13 cellular contexts compared by ENCODE assay signal in the genomic region with DNA sequence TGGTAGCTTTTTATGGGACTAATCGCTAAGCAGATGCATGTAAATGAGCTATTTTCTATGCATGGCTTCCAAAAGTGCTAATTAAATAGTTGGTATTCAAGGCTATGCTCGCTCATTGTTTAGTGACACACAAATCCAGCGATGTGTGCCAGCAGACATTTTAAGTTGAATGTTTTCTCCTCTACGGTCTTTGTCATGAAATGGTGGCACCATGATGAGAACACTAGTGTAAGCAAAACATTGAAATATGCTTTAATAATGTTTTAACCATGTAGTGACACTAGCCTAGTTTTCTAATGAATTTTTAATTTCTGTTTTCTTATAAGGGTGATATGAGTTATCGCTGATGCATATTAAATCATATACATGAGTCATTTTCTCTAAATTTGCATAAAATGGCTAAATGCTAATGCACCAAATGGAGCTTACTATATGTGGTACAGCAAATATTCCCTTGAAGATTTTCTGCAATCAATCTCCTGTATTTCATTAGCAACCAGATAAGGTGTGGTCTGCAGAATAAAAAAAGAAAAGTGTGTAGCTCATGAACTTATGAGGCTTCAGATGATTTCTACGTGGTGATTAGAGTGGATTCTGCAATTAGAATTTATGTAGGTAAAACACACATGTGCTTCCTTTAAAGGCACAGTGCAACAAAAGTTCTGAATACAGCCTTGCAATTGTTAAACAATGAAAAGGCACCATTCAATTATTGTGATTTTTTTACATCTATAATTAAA.
"Had no signal": no experiment of that assay in that cellular context is flagged by ENCODE, and none has a peak within 500 bp of the region (broad histone marks: within the 10 kb centered on the region; RNA-seq: fewer than 3 reads in every experiment).

No MANE protein-coding gene starts in this region.

- H3K4me2 ChIP-seq: neural progenitor cell had no signal

- DNase-seq: activated CD4-positive, alpha-beta T cell treated with anti-CD3 and anti-CD28 coated beads, Interleukin-2, amount 50 U/mL, for 1 hour; activated naive CD4-positive, alpha-beta T cell; aorta; effector CD4-positive, alpha-beta T cell; foreskin fibroblast; ovary; sigmoid colon; spleen; upper lobe of right lung had no signal

- H3K4me3 ChIP-seq: coronary artery, neural progenitor cell, ovary, sigmoid colon, spleen, thoracic aorta, upper lobe of right lung had no signal

- H3K27ac ChIP-seq: coronary artery, neural progenitor cell, ovary, sigmoid colon, spleen, thoracic aorta, upper lobe of right lung had no signal

- H2AFZ ChIP-seq: neural progenitor cell had no signal

- H3K27me3 ChIP-seq: ovary had no signal

- H3K36me3 ChIP-seq: neural progenitor cell, ovary, sigmoid colon, spleen, thoracic aorta, upper lobe of right lung had no signal

- ATAC-seq: activated CD4-positive, CD25-positive, alpha-beta regulatory T cell treated with anti-CD3 and anti-CD28 coated beads, Interleukin-2, amount 50 U/mL, for 24 hours; upper lobe of right lung had no signal

- H3K9me3 ChIP-seq: ovary, sigmoid colon, thoracic aorta, upper lobe of right lung had no signal
